In genomic region chr11:99937330-99937729, GRCh38 we compare ENCODE assay signal across 14 cellular contexts.
"Had no signal": no experiment of that assay in that cellular context is flagged by ENCODE, and none has a peak within 500 bp of the region (broad histone marks: within the 10 kb centered on the region; RNA-seq: fewer than 3 reads in every experiment).

No MANE protein-coding gene starts in this region.

- H3K27me3 Mint-ChIP-seq: activated CD4-positive, alpha-beta memory T cell treated with anti-CD3 and anti-CD28 coated beads for 36 hours; memory B cell had no signal

- H3K4me3 Mint-ChIP-seq: activated CD4-positive, alpha-beta memory T cell treated with anti-CD3 and anti-CD28 coated beads for 36 hours; memory B cell had no signal

- H3K36me3 Mint-ChIP-seq: activated CD4-positive, alpha-beta memory T cell treated with anti-CD3 and anti-CD28 coated beads for 36 hours; memory B cell had no signal

- ATAC-seq: foreskin keratinocyte, heart left ventricle had no signal

- H3K27ac Mint-ChIP-seq: activated CD4-positive, alpha-beta memory T cell treated with anti-CD3 and anti-CD28 coated beads for 36 hours; memory B cell had no signal

- H3K4me1 Mint-ChIP-seq: memory B cell had no signal

- DNase-seq: activated CD4-positive, alpha-beta memory T cell treated with anti-CD3 and anti-CD28 coated beads for 36 hours; activated CD4-positive, alpha-beta T cell treated with anti-CD3 and anti-CD28 coated beads for 1 hour; activated naive CD4-positive, alpha-beta T cell; activated T-cell treated with anti-CD3 and anti-CD28 coated beads, Interleukin-2, amount 50 U/mL, for 48 hours; colonic mucosa; foreskin keratinocyte; heart left ventricle; left ventricle myocardium inferior; ovary; stomach; T-helper 2 cell had no signal

- FAIRE-seq: astrocyte, endothelial cell of umbilical vein had no signal
